Comparison of ENCODE assay signal across 3 cellular contexts in genomic region chr7:140059288-140060242, GRCh38.
TF ChIP-seq lines count a peak whose summit lies in the region.

No MANE protein-coding gene starts in this region.

TF ChIP-seq in GM12891, 5 proteins besides CTCF, POLR2A, EP300 and RAD21 (continued from another document):
- no peak for TF ChIP-seq PAX5 (IDR thresholded peaks at IDR 0.05; ENCODE audit: insufficient read depth, low read length, severe bottlenecking)

TF ChIP-seq in SK-N-SH, 30 proteins besides CTCF, POLR2A, EP300 and RAD21 (continues in another document):
- TF ChIP-seq, protein P1, sequence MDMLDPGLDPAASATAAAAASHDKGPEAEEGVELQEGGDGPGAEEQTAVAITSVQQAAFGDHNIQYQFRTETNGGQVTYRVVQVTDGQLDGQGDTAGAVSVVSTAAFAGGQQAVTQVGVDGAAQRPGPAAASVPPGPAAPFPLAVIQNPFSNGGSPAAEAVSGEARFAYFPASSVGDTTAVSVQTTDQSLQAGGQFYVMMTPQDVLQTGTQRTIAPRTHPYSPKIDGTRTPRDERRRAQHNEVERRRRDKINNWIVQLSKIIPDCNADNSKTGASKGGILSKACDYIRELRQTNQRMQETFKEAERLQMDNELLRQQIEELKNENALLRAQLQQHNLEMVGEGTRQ (IDR thresholded peaks at IDR 0.05; ENCODE audit: borderline replicate concordance, low read depth, low read length): no peak
- TF ChIP-seq, protein P2, sequence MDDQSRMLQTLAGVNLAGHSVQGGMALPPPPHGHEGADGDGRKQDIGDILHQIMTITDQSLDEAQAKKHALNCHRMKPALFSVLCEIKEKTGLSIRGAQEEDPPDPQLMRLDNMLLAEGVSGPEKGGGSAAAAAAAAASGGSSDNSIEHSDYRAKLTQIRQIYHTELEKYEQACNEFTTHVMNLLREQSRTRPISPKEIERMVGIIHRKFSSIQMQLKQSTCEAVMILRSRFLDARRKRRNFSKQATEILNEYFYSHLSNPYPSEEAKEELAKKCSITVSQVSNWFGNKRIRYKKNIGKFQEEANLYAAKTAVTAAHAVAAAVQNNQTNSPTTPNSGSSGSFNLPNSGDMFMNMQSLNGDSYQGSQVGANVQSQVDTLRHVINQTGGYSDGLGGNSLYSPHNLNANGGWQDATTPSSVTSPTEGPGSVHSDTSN (IDR thresholded peaks at IDR 0.05): peak; percentile 64; the same call in 1 of the 2 replicates
- TF ChIP-seq JUND (IDR thresholded peaks at IDR 0.05) (peak; percentile 82), FOSL2 (IDR thresholded peaks at IDR 0.05; ENCODE audit: borderline replicate concordance, low read depth) (peak; percentile 86), NFIC (IDR thresholded peaks at IDR 0.05; ENCODE audit: borderline replicate concordance) (peak; percentile 97), FOXM1 (IDR thresholded peaks at IDR 0.05; ENCODE audit: low read depth) (no peak), RXRA (IDR thresholded peaks at IDR 0.05; ENCODE audit: borderline replicate concordance, low read depth) (no peak), ZBTB33 (IDR thresholded peaks at IDR 0.05; ENCODE audit: borderline replicate concordance, low read depth) (no peak), MXI1 (IDR thresholded peaks at IDR 0.05; ENCODE audit: low read depth, low read length) (peak; percentile 23; the same call in 1 of the 2 replicates), TAF1 (IDR thresholded peaks at IDR 0.05; ENCODE audit: borderline replicate concordance, low read depth, low read length) (no peak), POLR2AphosphoS5 (IDR thresholded peaks at IDR 0.05; ENCODE audit: low read depth, low read length) (peak; percentile 42; the same call in 1 of the 2 replicates), RCOR1 (IDR thresholded peaks at IDR 0.05; ENCODE audit: low read length) (peak; percentile 88), TEAD4 (IDR thresholded peaks at IDR 0.05; ENCODE audit: borderline replicate concordance, insufficient read depth) (peak; percentile 10; the same call in 1 of the 2 replicates), NRF1 (IDR thresholded peaks at IDR 0.05; ENCODE audit: low read depth, low read length) (no peak), TCF12 (IDR thresholded peaks at IDR 0.05) (peak; percentile 67), EZH2phosphoT487 (IDR thresholded peaks at IDR 0.05; ENCODE audit: borderline replicate concordance, low read depth) (no peak), YY1 (IDR thresholded peaks at IDR 0.05; ENCODE audit: low read depth) (no peak), MEF2A (IDR thresholded peaks at IDR 0.05; ENCODE audit: borderline replicate concordance, low read depth) (no peak), SIN3A (IDR thresholded peaks at IDR 0.05; ENCODE audit: borderline replicate concordance, low read depth, low read length) (0 out of 2 replicates have a peak, but pooled peaks have one; percentile 34)
- TF ChIP-seq, protein P3, sequence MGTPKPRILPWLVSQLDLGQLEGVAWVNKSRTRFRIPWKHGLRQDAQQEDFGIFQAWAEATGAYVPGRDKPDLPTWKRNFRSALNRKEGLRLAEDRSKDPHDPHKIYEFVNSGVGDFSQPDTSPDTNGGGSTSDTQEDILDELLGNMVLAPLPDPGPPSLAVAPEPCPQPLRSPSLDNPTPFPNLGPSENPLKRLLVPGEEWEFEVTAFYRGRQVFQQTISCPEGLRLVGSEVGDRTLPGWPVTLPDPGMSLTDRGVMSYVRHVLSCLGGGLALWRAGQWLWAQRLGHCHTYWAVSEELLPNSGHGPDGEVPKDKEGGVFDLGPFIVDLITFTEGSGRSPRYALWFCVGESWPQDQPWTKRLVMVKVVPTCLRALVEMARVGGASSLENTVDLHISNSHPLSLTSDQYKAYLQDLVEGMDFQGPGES (IDR thresholded peaks at IDR 0.05; ENCODE audit: low read depth, low read length): no peak
- TF ChIP-seq, protein P4, sequence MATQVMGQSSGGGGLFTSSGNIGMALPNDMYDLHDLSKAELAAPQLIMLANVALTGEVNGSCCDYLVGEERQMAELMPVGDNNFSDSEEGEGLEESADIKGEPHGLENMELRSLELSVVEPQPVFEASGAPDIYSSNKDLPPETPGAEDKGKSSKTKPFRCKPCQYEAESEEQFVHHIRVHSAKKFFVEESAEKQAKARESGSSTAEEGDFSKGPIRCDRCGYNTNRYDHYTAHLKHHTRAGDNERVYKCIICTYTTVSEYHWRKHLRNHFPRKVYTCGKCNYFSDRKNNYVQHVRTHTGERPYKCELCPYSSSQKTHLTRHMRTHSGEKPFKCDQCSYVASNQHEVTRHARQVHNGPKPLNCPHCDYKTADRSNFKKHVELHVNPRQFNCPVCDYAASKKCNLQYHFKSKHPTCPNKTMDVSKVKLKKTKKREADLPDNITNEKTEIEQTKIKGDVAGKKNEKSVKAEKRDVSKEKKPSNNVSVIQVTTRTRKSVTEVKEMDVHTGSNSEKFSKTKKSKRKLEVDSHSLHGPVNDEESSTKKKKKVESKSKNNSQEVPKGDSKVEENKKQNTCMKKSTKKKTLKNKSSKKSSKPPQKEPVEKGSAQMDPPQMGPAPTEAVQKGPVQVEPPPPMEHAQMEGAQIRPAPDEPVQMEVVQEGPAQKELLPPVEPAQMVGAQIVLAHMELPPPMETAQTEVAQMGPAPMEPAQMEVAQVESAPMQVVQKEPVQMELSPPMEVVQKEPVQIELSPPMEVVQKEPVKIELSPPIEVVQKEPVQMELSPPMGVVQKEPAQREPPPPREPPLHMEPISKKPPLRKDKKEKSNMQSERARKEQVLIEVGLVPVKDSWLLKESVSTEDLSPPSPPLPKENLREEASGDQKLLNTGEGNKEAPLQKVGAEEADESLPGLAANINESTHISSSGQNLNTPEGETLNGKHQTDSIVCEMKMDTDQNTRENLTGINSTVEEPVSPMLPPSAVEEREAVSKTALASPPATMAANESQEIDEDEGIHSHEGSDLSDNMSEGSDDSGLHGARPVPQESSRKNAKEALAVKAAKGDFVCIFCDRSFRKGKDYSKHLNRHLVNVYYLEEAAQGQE (IDR thresholded peaks at IDR 0.05; ENCODE audit: low read depth, low read length): no peak

TF ChIP-seq in GM12878, 131 proteins besides CTCF, POLR2A, EP300 and RAD21 (continued from another document):
- TF ChIP-seq, protein P1 (IDR thresholded peaks at IDR 0.05; ENCODE audit: borderline replicate concordance, low read depth, low read length): no peak
- no peak for TF ChIP-seq JUNB (IDR thresholded peaks at IDR 0.05)
TF ChIP-seq in GM12878: peak in this region for 0.
